In the genomic region with DNA sequence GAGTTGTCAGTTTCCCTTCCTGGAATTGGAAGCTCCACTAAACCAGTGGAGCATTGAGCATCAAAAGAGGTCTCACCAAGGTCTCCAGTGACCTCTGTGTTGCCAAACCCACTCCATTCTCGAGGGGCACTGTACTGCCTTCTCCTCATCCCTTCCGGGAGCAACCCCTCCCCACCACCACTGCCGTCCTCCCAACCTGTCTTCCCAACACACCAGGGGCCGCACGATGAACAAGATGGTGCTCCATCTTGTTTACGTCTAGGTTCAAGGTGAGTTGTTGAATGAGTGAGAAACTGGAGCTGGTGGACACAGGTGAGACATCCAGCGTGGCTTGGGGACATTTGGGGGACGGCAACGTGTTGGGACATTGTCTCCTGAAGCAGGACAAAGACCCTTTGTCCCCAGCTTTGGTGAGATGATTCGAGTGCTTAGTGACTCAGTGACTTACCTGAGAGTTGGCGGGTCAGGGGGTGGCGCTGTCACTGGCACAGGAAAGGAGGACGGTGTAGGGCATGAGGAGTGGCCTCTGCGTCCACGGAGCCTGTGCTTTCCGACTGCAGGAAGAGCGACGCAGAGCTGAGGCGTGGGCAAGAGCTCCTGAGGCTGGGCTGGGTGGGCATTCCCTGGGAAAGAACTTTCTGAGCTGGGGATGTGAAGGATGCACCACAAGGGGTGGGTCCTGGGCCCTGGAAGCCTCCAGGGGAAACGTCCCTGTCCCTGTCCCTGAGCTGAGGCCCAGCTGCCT, we compare ENCODE assay signal across 1 cellular context.
TF ChIP-seq lines count a peak whose summit lies in the region.

No MANE protein-coding gene starts in this region.

TF ChIP-seq in HepG2, 621 proteins besides CTCF, POLR2A, EP300 and RAD21:
- no peak for TF ChIP-seq DRAP1 (CRISPR knock-in tag; IDR thresholded peaks at IDR 0.05)
- TF ChIP-seq ZBTB33 (CRISPR knock-in tag; IDR thresholded peaks at IDR 0.05), result peak; percentile 25; the same call in 1 of the 2 replicates
